1 cellular context compared by ENCODE assay signal in genomic region chrX:73855546-73855945, GRCh38.
TF ChIP-seq lines count a peak whose summit lies in the region.

No MANE protein-coding gene starts in this region.

TF ChIP-seq in HCT116, 20 proteins besides CTCF, POLR2A, EP300 and RAD21 (continued from another document):
- TF ChIP-seq TCF7L2 (IDR thresholded peaks at IDR 0.05; ENCODE audit: borderline replicate concordance, extremely low read depth, insufficient read depth, insufficient read length) (no peak), REST (IDR thresholded peaks at IDR 0.05; ENCODE audit: low read depth) (no peak), SRF (IDR thresholded peaks at IDR 0.05; ENCODE audit: low read depth) (no peak), ZFX (IDR thresholded peaks at IDR 0.05) (no peak), SIN3A (IDR thresholded peaks at IDR 0.05; ENCODE audit: low read depth) (no peak), POLR2AphosphoS5 (IDR thresholded peaks at IDR 0.05; ENCODE audit: low read depth, low read length) (no peak), EGR1 (IDR thresholded peaks at IDR 0.05; ENCODE audit: low read depth) (no peak), JUND (IDR thresholded peaks at IDR 0.05) (no peak), ELF1 (IDR thresholded peaks at IDR 0.05; ENCODE audit: borderline replicate concordance, low read depth) (no peak), EZH2 (IDR thresholded peaks at IDR 0.05) (no peak), EZH2phosphoT487 (IDR thresholded peaks at IDR 0.05; ENCODE audit: borderline replicate concordance) (no peak), FOSL1 (IDR thresholded peaks at IDR 0.05; ENCODE audit: low read depth) (no peak)
TF ChIP-seq in HCT116: peak in this region for 0.
